20 cellular contexts compared by ENCODE assay signal in the genomic region with DNA sequence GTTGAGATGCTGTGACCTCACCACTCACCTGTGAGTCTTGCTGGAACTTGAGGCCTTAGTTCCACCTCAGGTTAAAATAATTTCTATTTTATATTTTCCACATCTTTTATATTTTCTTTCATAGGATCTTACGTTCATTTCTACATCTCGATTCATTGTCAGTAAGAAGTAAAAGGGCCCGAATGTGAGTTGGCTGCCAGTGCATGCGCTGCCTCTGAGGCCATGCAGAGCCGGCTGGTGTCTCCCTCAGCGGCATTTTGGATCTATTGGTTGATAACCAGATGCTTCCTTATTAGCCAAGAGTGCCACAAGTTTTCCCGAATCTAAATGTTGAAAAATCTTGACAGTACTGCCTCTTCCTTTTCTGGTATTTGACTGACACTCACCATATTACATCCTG.
DNase-seq lines count a peak whose midpoint lies in the region; TF ChIP-seq lines count a peak whose summit lies in the region.
"Had no signal": no experiment of that assay in that cellular context is flagged by ENCODE, and none has a peak within 500 bp of the region (broad histone marks: within the 10 kb centered on the region; RNA-seq: fewer than 3 reads in every experiment).

No MANE protein-coding gene starts in this region.

- no peak overlapping the region for H2BK5ac ChIP-seq in H9 (ENCODE audit: insufficient read length, low read length)

- no peaks in the 10 kb centered on the region for H4K20me1 ChIP-seq in H9 (ENCODE audit: control insufficient read depth, insufficient read depth, insufficient read length)

- no peak overlapping the region for H3K18ac ChIP-seq in H9 (ENCODE audit: insufficient read length, low read depth, low read length)

- no peaks in the 10 kb centered on the region for H3K23me2 ChIP-seq in H9 (ENCODE audit: insufficient read length, low read depth, low read length, poor library complexity, severe bottlenecking)

- no peak overlapping the region for H2BK15ac ChIP-seq in H9 (ENCODE audit: low read depth, low read length)

- H3K27ac Mint-ChIP-seq in activated CD4-positive, alpha-beta T cell treated with anti-CD3 and anti-CD28 coated beads, Interleukin-2, amount 10 ng/mL, durations not matched to agents 24 days and 14 days, result no peak overlapping the region
- no peak overlapping the region for H3K27ac Mint-ChIP-seq in H9
- H3K27ac Mint-ChIP-seq: CD14-positive monocyte; CD4-positive, alpha-beta T cell; CD8-positive, alpha-beta memory T cell; HFFc6 had no signal

- no peak overlapping the region for H3K14ac ChIP-seq in H9 (ENCODE audit: insufficient read depth, low read length)

- no peaks in the 10 kb centered on the region for H3K9me3 Mint-ChIP-seq in activated CD4-positive, alpha-beta T cell treated with anti-CD3 and anti-CD28 coated beads, Interleukin-2, amount 10 ng/mL, durations not matched to agents 24 days and 14 days
- no peaks in the 10 kb centered on the region for H3K9me3 Mint-ChIP-seq in H9
- H3K9me3 Mint-ChIP-seq: CD4-positive, alpha-beta T cell; CD8-positive, alpha-beta memory T cell; GM23338 had no signal

- H3K4ac ChIP-seq in H9 (ENCODE audit: low read depth, low read length), result no peak overlapping the region

- intact Hi-C loops in activated CD4-positive, alpha-beta T cell treated with anti-CD3 and anti-CD28 coated beads, Interleukin-2, amount 10 ng/mL, durations not matched to agents 24 days and 14 days (cut with micrococcal nuclease), result no loop called here

- H4K8ac ChIP-seq in H9 (replicated peaks; ENCODE audit: insufficient read length, low read depth, low read length), result no peak overlapping the region

- DNase-seq in activated CD4-positive, alpha-beta T cell treated with anti-CD3 and anti-CD28 coated beads, Interleukin-2, amount 10 ng/mL, durations not matched to agents 24 days and 14 days, result peak; percentile 8
- no peak for DNase-seq in activated CD4-positive, alpha-beta T cell treated with anti-CD3 and anti-CD28 coated beads, Interleukin-2, amount 50 U/mL, for 1 hour
- DNase-seq in H9, result peak; percentile 3
- peak; percentile 14 for DNase-seq in islet precursor cell
- DNase-seq in dedifferentiated amniotic fluid mesenchymal stem cell (ENCODE audit: extremely low spot score), result no peak
- DNase-seq in GM10248 (ENCODE audit: extremely low spot score), result no peak
- DNase-seq: 8988T; ACHN; AML-193; BE2C; CD4-positive, alpha-beta T cell; CD8-positive, alpha-beta memory T cell; DMS153; DND-41; HFFc6 had no signal

- no peaks in the 10 kb centered on the region for H3K27me3 ChIP-seq in H9 (ENCODE audit: insufficient read depth, low read length)
- H3K27me3 ChIP-seq: BLaER1 treated with 17β-estradiol and CSF1 and Interleukin-3, amounts not matched to agents 10 nM and 100 nM had no signal

- no peaks in the 10 kb centered on the region for H3K4me1 ChIP-seq in H9 (ENCODE audit: insufficient read depth, low read length)
- H3K4me1 ChIP-seq: A549, BE2C, HAP-1 had no signal

- H3K4me1 Mint-ChIP-seq in activated CD4-positive, alpha-beta T cell treated with anti-CD3 and anti-CD28 coated beads, Interleukin-2, amount 10 ng/mL, durations not matched to agents 24 days and 14 days, result no peaks in the 10 kb centered on the region
- H3K4me1 Mint-ChIP-seq in H9, result peaks cover 2 to 12% of the 10 kb centered on the region in 2 experiments; a peak in 2 of 4 replicates
- H3K4me1 Mint-ChIP-seq: CD14-positive monocyte; CD8-positive, alpha-beta memory T cell; GM23338 had no signal

- H4K91ac ChIP-seq in H9 (ENCODE audit: insufficient read length, low read depth, low read length), result no peak overlapping the region

- no peak overlapping the region for H3K23ac ChIP-seq in H9 (ENCODE audit: insufficient read length, low read depth, low read length)

- TF ChIP-seq CTCF in H9 (conservative IDR thresholded peaks at IDR 0.05) (no peak), GM10248 (IDR thresholded peaks at IDR 0.05; ENCODE audit: control extremely low read depth, extremely low read depth, low read depth, missing control alignments) (no peak)

- H2AK5ac ChIP-seq in H9 (ENCODE audit: insufficient read length, low read length), result no peak overlapping the region

- H2BK20ac ChIP-seq in H9 (ENCODE audit: low read depth, low read length, poor library complexity, severe bottlenecking), result no peak overlapping the region

- CTCF ChIA-PET in GM10248 (lab: Yijun Ruan, JAX), result no interaction called here

- no peak overlapping the region for H3K4me2 ChIP-seq in H9 (ENCODE audit: insufficient read depth, insufficient read length, low read length)
- H3K4me2 ChIP-seq: A549; BLaER1 treated with 17β-estradiol and CSF1 and Interleukin-3, amounts not matched to agents 10 nM and 100 nM; GM23338 had no signal

- no peak overlapping the region for H2AFZ ChIP-seq in H9 (ENCODE audit: low read length)
- H2AFZ ChIP-seq: GM23338 had no signal

- H2BK120ac ChIP-seq in H9 (ENCODE audit: low read depth, low read length, poor library complexity, severe bottlenecking), result no peak overlapping the region

- no peaks in the 10 kb centered on the region for H3K9me3 ChIP-seq in H9 (ENCODE audit: control insufficient read depth, low read depth, low read length)
- H3K9me3 ChIP-seq: A549; BE2C; BLaER1 treated with 17β-estradiol and CSF1 and Interleukin-3, amounts not matched to agents 10 nM and 100 nM; HAP-1 had no signal

- POLR2A ChIA-PET in GM10248 (lab: Yijun Ruan, JAX), result no interaction called here

- H3K36me3 Mint-ChIP-seq in activated CD4-positive, alpha-beta T cell treated with anti-CD3 and anti-CD28 coated beads, Interleukin-2, amount 10 ng/mL, durations not matched to agents 24 days and 14 days (ENCODE audit: low read depth), result no peaks in the 10 kb centered on the region
- H3K36me3 Mint-ChIP-seq in H9 (ENCODE audit: insufficient read depth in 1 of 3, low read depth in 3 of 3), result no peaks in the 10 kb centered on the region
- H3K36me3 Mint-ChIP-seq: CD14-positive monocyte; CD8-positive, alpha-beta memory T cell had no signal

- H3K27ac ChIP-seq in H9 (ENCODE audit: insufficient read length, low read depth, low read length), result no peak overlapping the region
- H3K27ac ChIP-seq: A549; BLaER1 treated with 17β-estradiol and CSF1 and Interleukin-3, amounts not matched to agents 10 nM and 100 nM had no signal

- no peak overlapping the region for H3K56ac ChIP-seq in H9 (ENCODE audit: insufficient read length, low read depth, low read length)

- no peak overlapping the region for H3K9ac ChIP-seq in H9 (ENCODE audit: extremely low read depth, insufficient read length, low read length)
- H3K9ac ChIP-seq: BLaER1 treated with 17β-estradiol and CSF1 and Interleukin-3, amounts not matched to agents 10 nM and 100 nM had no signal

- no peaks in the 10 kb centered on the region for H3K27me3 Mint-ChIP-seq in activated CD4-positive, alpha-beta T cell treated with anti-CD3 and anti-CD28 coated beads, Interleukin-2, amount 10 ng/mL, durations not matched to agents 24 days and 14 days
- peaks cover 2% of the 10 kb centered on the region; the same call in 1 of the 2 replicates for H3K27me3 Mint-ChIP-seq in H9 (ENCODE audit: low read depth)
- H3K27me3 Mint-ChIP-seq: CD4-positive, alpha-beta T cell had no signal

- WGBS in H9 (ENCODE audit: extremely low coverage, insufficient read length, low lambda C conversion rate), result no CpG with 5 or more reads among the region's 7 CpGs

- no peaks in the 10 kb centered on the region for H3K79me1 ChIP-seq in H9 (ENCODE audit: insufficient read depth, low read depth, low read length, poor library complexity, severe bottlenecking)

- no peak overlapping the region for H3T11ph ChIP-seq in H9 (ENCODE audit: low read length)

- H2BK12ac ChIP-seq in H9 (ENCODE audit: insufficient read length, low read depth, low read length), result no peak overlapping the region

- H4K5ac ChIP-seq in H9 (ENCODE audit: insufficient read length, low read depth, low read length), result no peak overlapping the region

- no peak overlapping the region for H3K4me3 Mint-ChIP-seq in activated CD4-positive, alpha-beta T cell treated with anti-CD3 and anti-CD28 coated beads, Interleukin-2, amount 10 ng/mL, durations not matched to agents 24 days and 14 days
- H3K4me3 Mint-ChIP-seq in H9, result no peak overlapping the region
- H3K4me3 Mint-ChIP-seq: CD14-positive monocyte; CD4-positive, alpha-beta T cell; CD8-positive, alpha-beta memory T cell; GM23338; HFFc6 had no signal

- no peaks in the 10 kb centered on the region for H3K79me2 ChIP-seq in H9 (ENCODE audit: insufficient read depth, low read length)

Comparison
In these comparisons a context has a peak if more than half of its experiments do, and no peak if none do; other contexts are left out.
1. DNase-seq: peak in activated CD4-positive, alpha-beta T cell treated with anti-CD3 and anti-CD28 coated beads, Interleukin-2, amount 10 ng/mL, durations not matched to agents 24 days and 14 days (single experiment), H9 (single experiment) and islet precursor cell (single experiment); none in activated CD4-positive, alpha-beta T cell treated with anti-CD3 and anti-CD28 coated beads, Interleukin-2, amount 50 U/mL, for 1 hour (single experiment), dedifferentiated amniotic fluid mesenchymal stem cell (single experiment) and GM10248 (single experiment).